1 cellular context compared by ENCODE assay signal in the genomic region with DNA sequence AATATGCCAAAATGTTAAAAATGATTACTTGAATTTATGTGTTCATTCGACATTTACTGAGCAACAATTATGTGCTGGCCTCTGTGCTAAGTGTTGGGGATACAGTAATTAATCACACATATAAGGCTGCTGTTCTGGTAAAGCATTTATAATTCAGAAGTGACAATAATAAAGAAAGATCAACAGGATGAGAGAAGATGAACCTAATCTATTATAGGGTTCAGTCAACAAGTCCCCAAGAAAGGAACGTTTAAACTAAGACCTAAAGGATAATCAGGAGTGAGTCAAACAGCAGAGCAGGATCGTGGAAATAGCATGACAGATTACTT.
TF ChIP-seq lines count a peak whose summit lies in the region.

No MANE protein-coding gene starts in this region.

TF ChIP-seq in SK-N-SH, 30 proteins besides CTCF, POLR2A, EP300 and RAD21 (continued from another document):
- TF ChIP-seq, protein P1, sequence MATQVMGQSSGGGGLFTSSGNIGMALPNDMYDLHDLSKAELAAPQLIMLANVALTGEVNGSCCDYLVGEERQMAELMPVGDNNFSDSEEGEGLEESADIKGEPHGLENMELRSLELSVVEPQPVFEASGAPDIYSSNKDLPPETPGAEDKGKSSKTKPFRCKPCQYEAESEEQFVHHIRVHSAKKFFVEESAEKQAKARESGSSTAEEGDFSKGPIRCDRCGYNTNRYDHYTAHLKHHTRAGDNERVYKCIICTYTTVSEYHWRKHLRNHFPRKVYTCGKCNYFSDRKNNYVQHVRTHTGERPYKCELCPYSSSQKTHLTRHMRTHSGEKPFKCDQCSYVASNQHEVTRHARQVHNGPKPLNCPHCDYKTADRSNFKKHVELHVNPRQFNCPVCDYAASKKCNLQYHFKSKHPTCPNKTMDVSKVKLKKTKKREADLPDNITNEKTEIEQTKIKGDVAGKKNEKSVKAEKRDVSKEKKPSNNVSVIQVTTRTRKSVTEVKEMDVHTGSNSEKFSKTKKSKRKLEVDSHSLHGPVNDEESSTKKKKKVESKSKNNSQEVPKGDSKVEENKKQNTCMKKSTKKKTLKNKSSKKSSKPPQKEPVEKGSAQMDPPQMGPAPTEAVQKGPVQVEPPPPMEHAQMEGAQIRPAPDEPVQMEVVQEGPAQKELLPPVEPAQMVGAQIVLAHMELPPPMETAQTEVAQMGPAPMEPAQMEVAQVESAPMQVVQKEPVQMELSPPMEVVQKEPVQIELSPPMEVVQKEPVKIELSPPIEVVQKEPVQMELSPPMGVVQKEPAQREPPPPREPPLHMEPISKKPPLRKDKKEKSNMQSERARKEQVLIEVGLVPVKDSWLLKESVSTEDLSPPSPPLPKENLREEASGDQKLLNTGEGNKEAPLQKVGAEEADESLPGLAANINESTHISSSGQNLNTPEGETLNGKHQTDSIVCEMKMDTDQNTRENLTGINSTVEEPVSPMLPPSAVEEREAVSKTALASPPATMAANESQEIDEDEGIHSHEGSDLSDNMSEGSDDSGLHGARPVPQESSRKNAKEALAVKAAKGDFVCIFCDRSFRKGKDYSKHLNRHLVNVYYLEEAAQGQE (IDR thresholded peaks at IDR 0.05; ENCODE audit: low read depth, low read length): no peak
- no peak for TF ChIP-seq SMC3 (IDR thresholded peaks at IDR 0.05; ENCODE audit: low read depth, low read length)
